ENCODE assay signal across 16 cellular contexts in genomic region chr10:131849591-131850489, GRCh38. TPM values are rescaled to one million over a fixed set of nuclear protein-coding genes. Genes with fewer than 3 reads are reported as not detected.
DNase-seq lines count a peak whose midpoint lies in the region; ATAC-seq and TF ChIP-seq lines count a peak whose summit lies in the region.
"Had no signal": no experiment of that assay in that cellular context is flagged by ENCODE, and none has a peak within 500 bp of the region (broad histone marks: within the 10 kb centered on the region; RNA-seq: fewer than 3 reads in every experiment).

No MANE protein-coding gene starts in this region.

- H3K4me3 Mint-ChIP-seq in activated T-helper 2 cell treated with anti-CD3 and anti-CD28 coated beads, Interferon-gamma antibody, Interleukin-2, Interleukin-4, amounts not matched to agents 10 μg/mL and 5 μg/mL and 100 μg/mL, durations not matched to agents 14 hours and 24 hours and 36 hours (ENCODE audit: low read depth), result no peak overlapping the region
- H3K4me3 Mint-ChIP-seq: CD14-positive monocyte had no signal

- H3K27ac ChIP-seq in DND-41 (ENCODE audit: low read length) (no peak overlapping the region), Peyer's patch (no peak overlapping the region), tibial artery (no peak overlapping the region)

- no peak overlapping the region for H3K9ac ChIP-seq in DND-41 (ENCODE audit: low read depth, low read length)

- H3K27me3 ChIP-seq in DND-41 (ENCODE audit: insufficient read depth, low read length, poor library complexity), result no peaks in the 10 kb centered on the region
- H3K27me3 ChIP-seq in Peyer's patch, result no peaks in the 10 kb centered on the region
- H3K27me3 ChIP-seq in tibial artery, result peaks cover 0 to 23% of the 10 kb centered on the region in 2 donors
- H3K27me3 ChIP-seq: MG63 had no signal

- no peak for TF ChIP-seq POLR2A in Peyer's patch (IDR thresholded peaks at IDR 0.05)

- no peaks in the 10 kb centered on the region for H3K27me3 Mint-ChIP-seq in activated T-helper 2 cell treated with anti-CD3 and anti-CD28 coated beads, Interferon-gamma antibody, Interleukin-2, Interleukin-4, amounts not matched to agents 10 μg/mL and 5 μg/mL and 100 μg/mL, durations not matched to agents 14 hours and 24 hours and 36 hours (ENCODE audit: low read depth)

- no peaks in the 10 kb centered on the region for H3K79me2 ChIP-seq in DND-41 (ENCODE audit: insufficient read depth, low read length)

- peaks cover 8% of the 10 kb centered on the region for H3K9me3 Mint-ChIP-seq in activated T-helper 2 cell treated with anti-CD3 and anti-CD28 coated beads, Interferon-gamma antibody, Interleukin-2, Interleukin-4, amounts not matched to agents 10 μg/mL and 5 μg/mL and 100 μg/mL, durations not matched to agents 14 hours and 24 hours and 36 hours

- H3K9me3 ChIP-seq in DND-41 (ENCODE audit: insufficient read depth, low read length, severe bottlenecking) (no peaks in the 10 kb centered on the region), Peyer's patch (no peaks in the 10 kb centered on the region), tibial artery (no peaks in the 10 kb centered on the region)
- H3K9me3 ChIP-seq: Caco-2, MG63 had no signal

- no peaks in the 10 kb centered on the region; the same call in 1 of the 2 replicates for H4K20me1 ChIP-seq in DND-41 (ENCODE audit: insufficient read depth, low read length)

- H3K4me1 ChIP-seq in DND-41 (ENCODE audit: insufficient read depth, low read length) (no peaks in the 10 kb centered on the region), Peyer's patch (no peaks in the 10 kb centered on the region), tibial artery (no peaks in the 10 kb centered on the region)
- H3K4me1 ChIP-seq: Caco-2 had no signal

- TF ChIP-seq CTCF in DND-41 (IDR thresholded peaks at IDR 0.05; ENCODE audit: borderline replicate concordance, extremely low read depth, low read length, poor library complexity, severe bottlenecking) (no peak), Peyer's patch (IDR thresholded peaks at IDR 0.05) (no peak), tibial artery (IDR thresholded peaks at IDR 0.05) (no peak)

- peak; percentile 52; the same call in 2 of the 3 replicates for ATAC-seq in DND-41 (ENCODE audit: insufficient read depth, low read depth)

- no peak overlapping the region for H3K27ac Mint-ChIP-seq in activated T-helper 2 cell treated with anti-CD3 and anti-CD28 coated beads, Interferon-gamma antibody, Interleukin-2, Interleukin-4, amounts not matched to agents 10 μg/mL and 5 μg/mL and 100 μg/mL, durations not matched to agents 14 hours and 24 hours and 36 hours
- H3K27ac Mint-ChIP-seq: CD14-positive monocyte had no signal

- H2AFZ ChIP-seq in DND-41 (ENCODE audit: low read depth, low read length), result no peak overlapping the region

- intact Hi-C loops in tibial artery (cut with DNase I; ENCODE audit: low total_unique reads) (no loop called here), posterior vena cava (cut with DNase I) (no loop called here)
- intact Hi-C loops in activated T-helper 2 cell treated with anti-CD3 and anti-CD28 coated beads, Interferon-gamma antibody, Interleukin-2, Interleukin-4, amounts not matched to agents 10 μg/mL and 5 μg/mL and 100 μg/mL, durations not matched to agents 14 hours and 24 hours and 36 hours (cut with micrococcal nuclease), result no loop called here

- no peak overlapping the region for H3K4me2 ChIP-seq in DND-41 (ENCODE audit: insufficient read depth, low read length)

- peaks cover 3% of the 10 kb centered on the region for H3K36me3 Mint-ChIP-seq in activated T-helper 2 cell treated with anti-CD3 and anti-CD28 coated beads, Interferon-gamma antibody, Interleukin-2, Interleukin-4, amounts not matched to agents 10 μg/mL and 5 μg/mL and 100 μg/mL, durations not matched to agents 14 hours and 24 hours and 36 hours (ENCODE audit: low read depth)
- H3K36me3 Mint-ChIP-seq: CD14-positive monocyte had no signal

- H3K4me3 ChIP-seq in DND-41 (ENCODE audit: low read depth in 1 of 2, low read length in 2 of 2) (no peak overlapping the region), Peyer's patch (no peak overlapping the region), tibial artery (no peak overlapping the region)
- H3K4me3 ChIP-seq: MG63 had no signal

- no peaks in the 10 kb centered on the region for H3K4me1 Mint-ChIP-seq in activated T-helper 2 cell treated with anti-CD3 and anti-CD28 coated beads, Interferon-gamma antibody, Interleukin-2, Interleukin-4, amounts not matched to agents 10 μg/mL and 5 μg/mL and 100 μg/mL, durations not matched to agents 14 hours and 24 hours and 36 hours (ENCODE audit: low read depth)
- H3K4me1 Mint-ChIP-seq: CD14-positive monocyte had no signal

- no peak for DNase-seq in DND-41
- DNase-seq in Peyer's patch, result peak in 2 of 3 donors; percentile 26 to 28
- DNase-seq in mesenteric fat pad (ENCODE audit: low spot score), result peak; percentile 85
- peak; percentile 14 to 42 for DNase-seq in tibial artery
- no peak for DNase-seq in posterior vena cava (ENCODE audit: low spot score)
- DNase-seq in SIG-M5 treated with dmso at 0.1 percent for 504 hours (lab: John Stamatoyannopoulos, UW; ENCODE audit: unreplicated experiment), result no peak
- no peak for DNase-seq in activated T-helper 2 cell treated with anti-CD3 and anti-CD28 coated beads, Interferon-gamma antibody, Interleukin-2, Interleukin-4, amounts not matched to agents 10 μg/mL and 5 μg/mL and 100 μg/mL, durations not matched to agents 14 hours and 24 hours and 36 hours (ENCODE audit: low spot score)
- DNase-seq: IMR-90, Karpas-422, MG63, NCI-H1092, NCI-H146, NCI-H2081 treated with DMSO at 0.1 percent for 48 hours, NCI-H510A had no signal

- H3K36me3 ChIP-seq in DND-41 (ENCODE audit: insufficient read depth, low read length) (no peaks in the 10 kb centered on the region), Peyer's patch (no peaks in the 10 kb centered on the region), tibial artery (no peaks in the 10 kb centered on the region)
- H3K36me3 ChIP-seq: MG63 had no signal

RNA-seq across cellular contexts. Expression of gene PPP2R2D, which starts 51.0 kb away (rescaled TPM):
- total RNA-seq in Peyer's patch, result 10 to 100 TPM; 34.3 to 87.5 (median 48.5) TPM
- 27.4 TPM for total RNA-seq in mesenteric fat pad
- 10 to 100 TPM; 23.5 to 23.7 TPM for total RNA-seq in posterior vena cava
- 32.0 and 33.7 TPM in 2 replicates for total RNA-seq in activated T-helper 2 cell treated with anti-CD3 and anti-CD28 coated beads, Interferon-gamma antibody, Interleukin-2, Interleukin-4, amounts not matched to agents 10 μg/mL and 5 μg/mL and 100 μg/mL, durations not matched to agents 14 hours and 24 hours and 36 hours

Comparison
In these comparisons a context has a peak if more than half of its experiments do, and no peak if none do; other contexts are left out.
1. DNase-seq: peak in Peyer's patch (2 of 3), mesenteric fat pad (single experiment) and tibial artery (2 of 2); none in DND-41 (single experiment), posterior vena cava (single experiment), SIG-M5 treated with dmso at 0.1 percent for 504 hours (single experiment) and activated T-helper 2 cell treated with anti-CD3 and anti-CD28 coated beads, Interferon-gamma antibody, Interleukin-2, Interleukin-4, amounts not matched to agents 10 μg/mL and 5 μg/mL and 100 μg/mL, durations not matched to agents 14 hours and 24 hours and 36 hours (single experiment).